Comparison of ENCODE assay signal across 29 cellular contexts in genomic region chr17:15290186-15290536, GRCh38. TPM values are rescaled to one million over a fixed set of nuclear protein-coding genes. Genes with fewer than 3 reads are reported as not detected.
"Had no signal": no experiment of that assay in that cellular context is flagged by ENCODE, and none has a peak within 500 bp of the region (broad histone marks: within the 10 kb centered on the region; RNA-seq: fewer than 3 reads in every experiment).

No MANE protein-coding gene starts in this region.

- H3K4me3 ChIP-seq: ascending aorta, body of pancreas, MG63, Peyer's patch had no signal

- DNase-seq: activated B cell treated with CpG ODN at 0.5 μM for 24 hours; activated CD4-positive, alpha-beta T cell treated with anti-CD3 and anti-CD28 coated beads for 1 hour; activated CD4-positive, alpha-beta T cell treated with anti-CD3 and anti-CD28 coated beads, Interleukin-2, amount 10 ng/mL, durations not matched to agents 24 days and 14 days; activated CD4-positive, alpha-beta T cell treated with anti-CD3 and anti-CD28 coated beads, Interleukin-2, amount 50 U/mL, for 48 hours; activated CD8-positive, alpha-beta memory T cell treated with anti-CD3 and anti-CD28 coated beads, Interleukin-2, amount 10 ng/mL, durations not matched to agents 7 days and 5 days; activated effector memory CD4-positive, alpha-beta T cell treated with Interleukin-2 at 50 U/mL for 16 hours; activated naive CD4-positive, alpha-beta T cell treated with Interleukin-2 at 50 U/mL for 16 hours; activated naive CD8-positive, alpha-beta T cell treated with anti-CD3 and anti-CD28 coated beads, Interleukin-2, amount 50 U/mL, for 24 hours; activated T-cell treated with anti-CD3 and anti-CD28 coated beads, Interleukin-2, amount 50 U/mL, for 24 hours; amniotic stem cell; body of pancreas; MG63; MV-4-11; NCI-H1092 treated with DMSO at 0.1 percent for 48 hours; NCI-H1417 treated with DMSO at 0.1 percent for 48 hours; NCI-H1694; NCI-H2029; NCI-H510A treated with DMSO at 0.1 percent for 48 hours; NCI-H69; NK-92 treated with Interleukin-12 subunit alpha and Interleukin-12 subunit beta, amount 100 ng/mL, for 24 hours; OCI-M1; Peyer's patch; T-helper 17 cell had no signal

- FAIRE-seq: TTC549 had no signal

- H3K9me3 Mint-ChIP-seq: activated B cell treated with CpG ODN at 0.5 μM for 24 hours; activated CD4-positive, alpha-beta T cell treated with anti-CD3 and anti-CD28 coated beads, Interleukin-2, amount 10 ng/mL, durations not matched to agents 24 days and 14 days; activated naive CD8-positive, alpha-beta T cell treated with anti-CD3 and anti-CD28 coated beads, Interleukin-2, amount 50 U/mL, for 24 hours; activated T-cell treated with anti-CD3 and anti-CD28 coated beads, Interleukin-2, amount 50 U/mL, for 24 hours; activated T-helper 1 cell treated with anti-CD3 and anti-CD28 coated beads, Interleukin-12 subunit alpha, Interleukin-12 subunit beta, Interleukin-2, Interleukin-4 antibody, amounts not matched to agents 30 ng/mL and 10 ng/mL and 1 ng/mL, durations not matched to agents 14 hours and 24 hours and 36 hours; central memory CD8-positive, alpha-beta T cell had no signal

- H3K4me1 Mint-ChIP-seq: activated B cell treated with CpG ODN at 0.5 μM for 24 hours; activated CD4-positive, alpha-beta T cell treated with anti-CD3 and anti-CD28 coated beads, Interleukin-2, amount 10 ng/mL, durations not matched to agents 24 days and 14 days; activated CD8-positive, alpha-beta memory T cell treated with anti-CD3 and anti-CD28 coated beads, Interleukin-2, amount 10 ng/mL, durations not matched to agents 7 days and 5 days; activated naive CD8-positive, alpha-beta T cell treated with anti-CD3 and anti-CD28 coated beads, Interleukin-2, amount 50 U/mL, for 24 hours; central memory CD8-positive, alpha-beta T cell had no signal

- H3K27me3 ChIP-seq: ascending aorta, body of pancreas, MG63, Peyer's patch had no signal

- H3K4me1 ChIP-seq: ascending aorta, body of pancreas, Peyer's patch had no signal

- H3K27ac ChIP-seq: ascending aorta, body of pancreas, Peyer's patch, RWPE1 had no signal

- H3K9me3 ChIP-seq: ascending aorta, body of pancreas, MG63, Peyer's patch had no signal

- ATAC-seq: activated CD8-positive, alpha-beta memory T cell treated with anti-CD3 and anti-CD28 coated beads, Interleukin-2, amount 10 ng/mL, durations not matched to agents 7 days and 5 days; activated naive CD4-positive, alpha-beta T cell treated with anti-CD3 and anti-CD28 coated beads, Interleukin-2, amount 50 U/mL, for 72 hours; activated naive CD8-positive, alpha-beta T cell treated with anti-CD3 and anti-CD28 coated beads, Interleukin-2, amount 50 U/mL, for 24 hours; body of pancreas; T-helper 17 cell had no signal

- H3K36me3 ChIP-seq: ascending aorta, MG63, Peyer's patch had no signal

- H3K4me3 Mint-ChIP-seq: activated B cell treated with CpG ODN at 0.5 μM for 24 hours; activated CD4-positive, alpha-beta T cell treated with anti-CD3 and anti-CD28 coated beads, Interleukin-2, amount 10 ng/mL, durations not matched to agents 24 days and 14 days; activated CD8-positive, alpha-beta memory T cell treated with anti-CD3 and anti-CD28 coated beads, Interleukin-2, amount 10 ng/mL, durations not matched to agents 7 days and 5 days; activated naive CD8-positive, alpha-beta T cell treated with anti-CD3 and anti-CD28 coated beads, Interleukin-2, amount 50 U/mL, for 24 hours; activated T-cell treated with anti-CD3 and anti-CD28 coated beads, Interleukin-2, amount 50 U/mL, for 24 hours; activated T-helper 1 cell treated with anti-CD3 and anti-CD28 coated beads, Interleukin-12 subunit alpha, Interleukin-12 subunit beta, Interleukin-2, Interleukin-4 antibody, amounts not matched to agents 30 ng/mL and 10 ng/mL and 1 ng/mL, durations not matched to agents 14 hours and 24 hours and 36 hours; central memory CD8-positive, alpha-beta T cell; T-helper 17 cell had no signal

- H3K27ac Mint-ChIP-seq: activated B cell treated with CpG ODN at 0.5 μM for 24 hours; activated CD4-positive, alpha-beta T cell treated with anti-CD3 and anti-CD28 coated beads, Interleukin-2, amount 10 ng/mL, durations not matched to agents 24 days and 14 days; activated CD8-positive, alpha-beta memory T cell treated with anti-CD3 and anti-CD28 coated beads, Interleukin-2, amount 10 ng/mL, durations not matched to agents 7 days and 5 days; activated naive CD4-positive, alpha-beta T cell treated with anti-CD3 and anti-CD28 coated beads, Interleukin-2, amount 50 U/mL, for 72 hours; activated naive CD8-positive, alpha-beta T cell treated with anti-CD3 and anti-CD28 coated beads, Interleukin-2, amount 50 U/mL, for 24 hours; activated T-cell treated with anti-CD3 and anti-CD28 coated beads, Interleukin-2, amount 50 U/mL, for 24 hours; activated T-helper 1 cell treated with anti-CD3 and anti-CD28 coated beads, Interleukin-12 subunit alpha, Interleukin-12 subunit beta, Interleukin-2, Interleukin-4 antibody, amounts not matched to agents 30 ng/mL and 10 ng/mL and 1 ng/mL, durations not matched to agents 14 hours and 24 hours and 36 hours; T-helper 17 cell had no signal

- H3K36me3 Mint-ChIP-seq: activated CD8-positive, alpha-beta memory T cell treated with anti-CD3 and anti-CD28 coated beads, Interleukin-2, amount 10 ng/mL, durations not matched to agents 7 days and 5 days; activated naive CD4-positive, alpha-beta T cell treated with anti-CD3 and anti-CD28 coated beads, Interleukin-2, amount 50 U/mL, for 72 hours had no signal

RNA-seq across cellular contexts. Expression of gene PMP22, which starts 25.0 kb away (rescaled TPM):
- total RNA-seq: activated B cell treated with CpG ODN at 0.5 μM for 24 hours; activated CD8-positive, alpha-beta memory T cell treated with anti-CD3 and anti-CD28 coated beads, Interleukin-2, amount 10 ng/mL, durations not matched to agents 7 days and 5 days; T-helper 17 cell had no signal

RNA-seq across cellular contexts. Expression of gene TEKT3, which starts 51.2 kb away (rescaled TPM):
- total RNA-seq: activated B cell treated with CpG ODN at 0.5 μM for 24 hours; activated CD4-positive, alpha-beta T cell treated with anti-CD3 and anti-CD28 coated beads, Interleukin-2, amount 10 ng/mL, durations not matched to agents 24 days and 14 days; activated CD8-positive, alpha-beta memory T cell treated with anti-CD3 and anti-CD28 coated beads, Interleukin-2, amount 10 ng/mL, durations not matched to agents 7 days and 5 days; activated naive CD4-positive, alpha-beta T cell treated with anti-CD3 and anti-CD28 coated beads, Interleukin-2, amount 50 U/mL, for 72 hours; activated T-helper 1 cell treated with anti-CD3 and anti-CD28 coated beads, Interleukin-12 subunit alpha, Interleukin-12 subunit beta, Interleukin-2, Interleukin-4 antibody, amounts not matched to agents 30 ng/mL and 10 ng/mL and 1 ng/mL, durations not matched to agents 14 hours and 24 hours and 36 hours; ascending aorta; body of pancreas; T-helper 17 cell had no signal
